Comparison of ENCODE assay signal across 8 cellular contexts in the genomic region with DNA sequence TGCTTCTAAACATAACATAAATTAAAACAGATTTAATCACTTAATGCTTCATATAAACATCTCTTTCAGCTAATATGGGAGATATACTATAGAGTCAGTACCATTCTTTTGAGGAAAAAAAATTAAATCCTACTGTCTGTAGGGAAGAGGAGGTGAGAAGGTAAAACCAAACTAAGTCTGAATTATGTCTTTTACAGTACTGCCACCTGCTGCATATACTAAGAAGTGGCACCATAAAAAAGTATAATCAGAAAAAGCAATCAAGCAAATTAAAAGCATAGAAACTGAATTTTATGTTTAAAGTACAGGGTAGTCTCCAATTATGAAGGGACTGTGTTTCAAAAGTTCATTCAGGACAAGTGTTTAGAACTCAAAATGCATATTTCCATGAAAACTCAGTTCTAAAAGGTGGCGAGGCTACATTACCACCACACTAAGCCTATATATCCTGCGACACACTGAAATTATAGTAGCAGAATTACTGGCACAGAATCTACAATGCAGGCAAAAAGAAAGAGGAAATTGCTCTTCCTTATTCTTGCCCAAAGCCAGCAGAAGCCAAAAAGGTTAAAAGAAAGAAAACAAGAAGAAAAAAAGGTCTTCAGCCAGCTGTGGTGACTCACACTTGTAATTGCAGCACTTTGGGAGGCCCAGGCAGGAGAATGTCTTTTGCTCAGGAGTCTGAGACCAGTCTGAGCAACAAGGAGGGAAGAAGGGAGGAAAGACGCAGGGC. TPM values are rescaled to one million over a fixed set of nuclear protein-coding genes. Genes with fewer than 3 reads are reported as not detected.
A peak's percentile ranks its signal among the peaks of the same experiment; 100 is the strongest.
DNase-seq lines count a peak whose midpoint lies in the region; ATAC-seq, FAIRE-seq and TF ChIP-seq lines count a peak whose summit lies in the region.

No MANE protein-coding gene starts in this region.

- DNase-seq in DMS153 treated with DMSO at 0.1 percent for 48 hours (lab: John Stamatoyannopoulos, UW; ENCODE audit: unreplicated experiment) (peak; percentile 55), HTR-8/SVneo (ENCODE audit: insufficient read length, low spot score) (peak; percentile 25), SKM-1 treated with dmso at 0.1 percent for 144 hours (lab: John Stamatoyannopoulos, UW; ENCODE audit: unreplicated experiment) (peak; percentile 77), fibroblast of the aortic adventitia (ENCODE audit: low read depth) (peak; percentile 57), pulmonary artery endothelial cell (ENCODE audit: low read depth, low spot score) (peak; percentile 51)

- H3K27me3 Mint-ChIP-seq in stimulated activated memory B cell treated with anti-CD40 and anti-IgM and Interleukin-4, amounts not matched to agents 10 μg/mL and 1 μg/mL and 100 μg/mL, for 72 hours = no peaks in the 10 kb centered on the region

- no peaks in the 10 kb centered on the region for H3K9me3 Mint-ChIP-seq in stimulated activated memory B cell treated with anti-CD40 and anti-IgM and Interleukin-4, amounts not matched to agents 10 μg/mL and 1 μg/mL and 100 μg/mL, for 72 hours

- no peak for ATAC-seq in HG02588 (IDR thresholded peaks at IDR 0.05; ENCODE audit: unreplicated experiment)
- no peak for ATAC-seq in stimulated activated memory B cell treated with anti-CD40 and anti-IgM and Interleukin-4, amounts not matched to agents 10 μg/mL and 1 μg/mL and 100 μg/mL, for 72 hours
- no peak for ATAC-seq in HG02870 (IDR thresholded peaks at IDR 0.05; ENCODE audit: unreplicated experiment)

- peak; percentile 59 for TF ChIP-seq CTCF in fibroblast of the aortic adventitia (IDR thresholded peaks at IDR 0.05; ENCODE audit: insufficient read depth, low read length)

- no peak overlapping the region for H3K27ac Mint-ChIP-seq in stimulated activated memory B cell treated with anti-CD40 and anti-IgM and Interleukin-4, amounts not matched to agents 10 μg/mL and 1 μg/mL and 100 μg/mL, for 72 hours

- peaks cover 11% of the 10 kb centered on the region for H3K4me1 Mint-ChIP-seq in stimulated activated memory B cell treated with anti-CD40 and anti-IgM and Interleukin-4, amounts not matched to agents 10 μg/mL and 1 μg/mL and 100 μg/mL, for 72 hours

- no peak for FAIRE-seq in HTR-8/SVneo (lab: Jason Lieb, UNC)

- H3K36me3 Mint-ChIP-seq in stimulated activated memory B cell treated with anti-CD40 and anti-IgM and Interleukin-4, amounts not matched to agents 10 μg/mL and 1 μg/mL and 100 μg/mL, for 72 hours = peaks cover 37% of the 10 kb centered on the region

- no peak overlapping the region for H3K4me3 Mint-ChIP-seq in stimulated activated memory B cell treated with anti-CD40 and anti-IgM and Interleukin-4, amounts not matched to agents 10 μg/mL and 1 μg/mL and 100 μg/mL, for 72 hours

- H3K4me3 ChIP-seq in fibroblast of the aortic adventitia (ENCODE audit: low read depth, low read length) = no peak overlapping the region

RNA-seq across cellular contexts. Expression of a gene that starts 9.0 kb away (rescaled TPM):
- total RNA-seq in fibroblast of the aortic adventitia (ENCODE audit: low replicate concordance) (15.9 and 41.1 TPM in 2 replicates), pulmonary artery endothelial cell (28.0 and 49.5 TPM in 2 replicates)

RNA-seq across cellular contexts. Expression of a gene that starts 9.1 kb away (rescaled TPM):
- total RNA-seq in fibroblast of the aortic adventitia (ENCODE audit: low replicate concordance) (9.2 and 15.0 TPM in 2 replicates), pulmonary artery endothelial cell (10.9 and 12.7 TPM in 2 replicates)

Comparison
In these comparisons a context has a peak if more than half of its experiments do, and no peak if none do; other contexts are left out.
1. DNase-seq: peak in every context shown above with its lines; median percentile 77 in SKM-1 treated with dmso at 0.1 percent for 144 hours; 57 in fibroblast of the aortic adventitia; 55 in DMS153 treated with DMSO at 0.1 percent for 48 hours; 51 in pulmonary artery endothelial cell; 25 in HTR-8/SVneo.